8 cellular contexts compared by ENCODE assay signal in the genomic region with DNA sequence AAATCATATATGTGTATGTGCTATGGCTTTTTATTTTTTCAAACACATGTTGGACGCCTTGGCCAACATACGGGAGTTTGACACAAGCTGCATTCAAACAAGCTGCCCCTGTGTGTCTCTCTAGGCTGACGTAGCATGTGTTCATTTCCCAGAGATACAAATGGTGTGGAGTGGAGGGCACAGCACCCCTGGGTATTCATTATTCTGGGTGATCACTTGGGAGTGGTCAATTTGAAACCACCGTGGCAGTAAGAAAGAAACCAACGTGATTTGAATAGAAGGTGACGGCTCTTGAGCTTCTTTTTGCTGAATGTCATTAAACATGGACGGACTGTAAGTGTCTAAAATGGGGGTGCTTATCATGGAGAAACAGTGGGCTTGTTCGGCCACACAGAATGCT.
DNase-seq lines count a peak whose midpoint lies in the region; ATAC-seq and TF ChIP-seq lines count a peak whose summit lies in the region.

No MANE protein-coding gene starts in this region.

- no peaks in the 10 kb centered on the region for H3K36me3 ChIP-seq in stomach

- H3K27ac ChIP-seq in stomach = no peak overlapping the region

- WGBS in stomach, 5 donors = 77 to 84% (median 82%) methylated on average over 8 of the region's 8 CpGs

- H3K4me3 ChIP-seq in stomach = no peak overlapping the region

- H3K4me1 ChIP-seq in stomach = no peaks in the 10 kb centered on the region

- ATAC-seq in left cardiac atrium (peak; percentile 44 to 59), left ventricle myocardium superior (no peak), HG02981 (IDR thresholded peaks at IDR 0.05; ENCODE audit: unreplicated experiment) (peak; percentile 52)

- TF ChIP-seq EP300 in stomach (IDR thresholded peaks at IDR 0.05) = no peak

- DNase-seq in left cardiac atrium (no peak), left ventricle myocardium superior (no peak), SHP77 (lab: John Stamatoyannopoulos, UW) (peak; percentile 38 to 65), NCI-H1694 treated with DMSO at 0.1 percent for 48 hours (lab: John Stamatoyannopoulos, UW) (no peak), DMS79 (lab: John Stamatoyannopoulos, UW) (no peak), kidney glomerular epithelial cell (lab: John Stamatoyannopoulos, UW) (no peak), stomach (no peak)

- H3K9me3 ChIP-seq in stomach = no peaks in the 10 kb centered on the region

- intact Hi-C loops in left cardiac atrium (cut with DNase I) = no loop called here
- intact Hi-C loops in left ventricle myocardium superior (cut with micrococcal nuclease) = no loop called here
- intact Hi-C loops in stomach (cut with DNase I; ENCODE audit: low total_unique reads) = no loop called here

- TF ChIP-seq CTCF in stomach (IDR thresholded peaks at IDR 0.05) = no peak

- TF ChIP-seq POLR2A in stomach (IDR thresholded peaks at IDR 0.05) = no peak

- no peaks in the 10 kb centered on the region for H3K27me3 ChIP-seq in stomach

Comparison
In these comparisons a context has a peak if more than half of its experiments do, and no peak if none do; other contexts are left out.
1. DNase-seq: peak in SHP77 (2 of 2); none in left cardiac atrium (single experiment), left ventricle myocardium superior (single experiment), NCI-H1694 treated with DMSO at 0.1 percent for 48 hours (single experiment), DMS79 (single experiment), kidney glomerular epithelial cell (single experiment) and stomach (single experiment).